Comparison of ENCODE assay signal across 11 cellular contexts in the genomic region with DNA sequence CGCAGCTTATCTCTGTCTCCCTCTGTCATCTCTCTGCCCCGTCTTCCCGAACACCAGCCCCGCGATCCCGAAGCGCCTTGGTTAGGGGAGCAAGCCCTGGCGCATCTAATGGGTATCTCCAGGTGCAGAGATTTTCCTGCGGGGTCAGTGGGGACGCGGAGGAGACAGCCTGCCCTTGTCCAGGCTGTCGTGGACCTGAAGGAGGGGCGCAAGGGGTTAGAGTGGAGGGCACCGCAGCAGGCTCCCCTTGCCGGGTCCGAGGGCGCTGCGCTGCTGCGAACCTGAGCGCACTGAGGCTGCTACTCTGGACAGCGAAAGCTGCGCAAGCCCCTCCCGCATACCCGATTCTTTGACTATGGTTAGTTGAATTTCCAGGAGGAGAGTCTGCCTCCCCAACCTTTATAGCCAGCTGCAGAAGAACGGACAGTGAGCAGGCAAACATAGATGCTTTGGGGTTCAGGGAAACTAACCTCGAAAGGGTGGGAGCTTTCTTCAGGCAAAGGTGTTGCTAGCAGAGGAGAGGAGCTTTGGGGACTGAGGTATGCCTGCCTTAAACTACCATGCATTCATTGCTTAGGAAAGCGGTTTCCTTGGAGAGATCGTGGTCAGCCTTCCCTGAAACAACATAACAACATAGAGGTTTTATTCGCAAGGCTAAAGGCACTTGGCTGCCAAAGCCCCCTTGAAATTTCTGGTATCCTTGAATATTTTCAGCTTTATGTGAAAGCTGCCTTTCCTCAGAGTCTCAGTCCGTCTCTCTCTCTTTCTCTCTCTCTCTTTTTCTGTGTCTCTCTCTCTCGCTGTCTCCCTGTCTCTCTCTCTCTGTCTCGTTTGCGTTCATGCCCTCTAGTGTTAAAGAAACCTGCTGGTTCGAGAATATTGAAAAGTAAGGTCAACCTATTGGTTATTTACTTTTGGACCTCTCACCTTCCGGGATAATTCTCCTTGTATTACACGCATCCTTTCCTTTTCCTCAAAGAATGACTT.
DNase-seq lines count a peak whose midpoint lies in the region; ATAC-seq and TF ChIP-seq lines count a peak whose summit lies in the region.
"Had no signal": no experiment of that assay in that cellular context is flagged by ENCODE, and none has a peak within 500 bp of the region (broad histone marks: within the 10 kb centered on the region; RNA-seq: fewer than 3 reads in every experiment).

No MANE protein-coding gene starts in this region.

- H3K9me3 ChIP-seq in iPS-20b (ENCODE audit: insufficient read depth, low read depth, low read length): no peaks in the 10 kb centered on the region
- no peaks in the 10 kb centered on the region for H3K9me3 ChIP-seq in subcutaneous abdominal adipose tissue (ENCODE audit: control insufficient read depth in 5 of 5, low read length in 5 of 5)
- H3K9me3 ChIP-seq: heart left ventricle, psoas muscle, SJSA1 had no signal

- H3K4me1 ChIP-seq in iPS-20b (ENCODE audit: insufficient read depth, low read length) (no peaks in the 10 kb centered on the region), subcutaneous abdominal adipose tissue (ENCODE audit: control insufficient read depth in 5 of 5, insufficient read depth in 5 of 5, low read length in 5 of 5) (peaks cover 0 to 28% (median 22%) of the 10 kb centered on the region in 5 donors)
- H3K4me1 ChIP-seq: psoas muscle, SJSA1 had no signal

- ATAC-seq in SK-N-SH treated with all-trans-retinoic acid at 6 μM for 48 hours: peak; percentile 20; the same call in 2 of the 3 replicates
- ATAC-seq: heart left ventricle, psoas muscle had no signal

- peaks cover 46% of the 10 kb centered on the region for H3K27me3 ChIP-seq in iPS-20b (ENCODE audit: insufficient read depth, low read length)
- H3K27me3 ChIP-seq in subcutaneous abdominal adipose tissue (ENCODE audit: control insufficient read depth in 5 of 5, insufficient read depth in 4 of 5, low read length in 5 of 5): peaks cover 0 to 13% (median 2%) of the 10 kb centered on the region in 5 donors
- H3K27me3 ChIP-seq: SJSA1 had no signal

- H3K4me3 ChIP-seq in iPS-20b (ENCODE audit: low read length) (peak overlapping the region; percentile 76), subcutaneous abdominal adipose tissue (ENCODE audit: low read depth in 1 of 5, low read length in 5 of 5) (peak overlapping the region; percentile 45 to 76 (median 65))
- H3K4me3 ChIP-seq: psoas muscle, SJSA1 had no signal

- DNase-seq in NCI-H510A treated with DMSO at 0.1 percent for 48 hours (lab: John Stamatoyannopoulos, UW) (peak; percentile 2), NCI-H510A (lab: John Stamatoyannopoulos, UW) (no peak), epidermal melanocyte (ENCODE audit: insufficient read length, low spot score) (no peak), foreskin melanocyte (no peak), glomerular visceral epithelial cell (ENCODE audit: extremely low spot score) (no peak)
- DNase-seq: psoas muscle had no signal

- no peaks in the 10 kb centered on the region for H3K36me3 ChIP-seq in iPS-20b (ENCODE audit: insufficient read depth, low read depth, low read length)
- no peaks in the 10 kb centered on the region for H3K36me3 ChIP-seq in subcutaneous abdominal adipose tissue (ENCODE audit: control insufficient read depth in 5 of 5, insufficient read depth in 5 of 5, low read length in 5 of 5)
- H3K36me3 ChIP-seq: heart left ventricle, SJSA1 had no signal

- H3K27ac ChIP-seq in iPS-20b (ENCODE audit: low read length): no peak overlapping the region
- no peak overlapping the region for H3K27ac ChIP-seq in subcutaneous abdominal adipose tissue (ENCODE audit: low read depth, low read length)
- H3K27ac ChIP-seq: heart left ventricle, psoas muscle, SJSA1 had no signal

- H3K9ac ChIP-seq in iPS-20b (ENCODE audit: low read depth, low read length): peak overlapping the region; percentile 44; the same call in 1 of the 2 replicates
- peak overlapping the region in 1 of 5 donors; percentile 25 for H3K9ac ChIP-seq in subcutaneous abdominal adipose tissue (ENCODE audit: low read length in 5 of 5)

TF ChIP-seq in SK-N-SH treated with all-trans-retinoic acid at 6 μM for 48 hours, 23 proteins besides CTCF, POLR2A, EP300 and RAD21:
- no peak for TF ChIP-seq ZNF70 (CRISPR knock-in tag; IDR thresholded peaks at IDR 0.05)
- no peak for TF ChIP-seq ZFP3 (CRISPR knock-in tag; IDR thresholded peaks at IDR 0.05)
- TF ChIP-seq, protein P1, sequence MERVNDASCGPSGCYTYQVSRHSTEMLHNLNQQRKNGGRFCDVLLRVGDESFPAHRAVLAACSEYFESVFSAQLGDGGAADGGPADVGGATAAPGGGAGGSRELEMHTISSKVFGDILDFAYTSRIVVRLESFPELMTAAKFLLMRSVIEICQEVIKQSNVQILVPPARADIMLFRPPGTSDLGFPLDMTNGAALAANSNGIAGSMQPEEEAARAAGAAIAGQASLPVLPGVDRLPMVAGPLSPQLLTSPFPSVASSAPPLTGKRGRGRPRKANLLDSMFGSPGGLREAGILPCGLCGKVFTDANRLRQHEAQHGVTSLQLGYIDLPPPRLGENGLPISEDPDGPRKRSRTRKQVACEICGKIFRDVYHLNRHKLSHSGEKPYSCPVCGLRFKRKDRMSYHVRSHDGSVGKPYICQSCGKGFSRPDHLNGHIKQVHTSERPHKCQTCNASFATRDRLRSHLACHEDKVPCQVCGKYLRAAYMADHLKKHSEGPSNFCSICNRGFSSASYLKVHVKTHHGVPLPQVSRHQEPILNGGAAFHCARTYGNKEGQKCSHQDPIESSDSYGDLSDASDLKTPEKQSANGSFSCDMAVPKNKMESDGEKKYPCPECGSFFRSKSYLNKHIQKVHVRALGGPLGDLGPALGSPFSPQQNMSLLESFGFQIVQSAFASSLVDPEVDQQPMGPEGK (CRISPR knock-in tag; IDR thresholded peaks at IDR 0.05; ENCODE audit: borderline replicate concordance): no peak
- no peak for TF ChIP-seq ZFP30 (CRISPR knock-in tag; IDR thresholded peaks at IDR 0.05)
- TF ChIP-seq SNAI2 (CRISPR knock-in tag; IDR thresholded peaks at IDR 0.05): no peak
- TF ChIP-seq RARB (CRISPR knock-in tag; IDR thresholded peaks at IDR 0.05): no peak
- no peak for TF ChIP-seq CSDC2 (CRISPR knock-in tag; IDR thresholded peaks at IDR 0.05)
- no peak for TF ChIP-seq BACH2 (CRISPR knock-in tag; IDR thresholded peaks at IDR 0.05; ENCODE audit: borderline replicate concordance)
TF ChIP-seq in SK-N-SH treated with all-trans-retinoic acid at 6 μM for 48 hours: peak in this region for 0.
